1 cellular context compared by ENCODE assay signal in genomic region chr16:67430504-67431076, GRCh38.
A peak's percentile ranks its signal among the peaks of the same experiment; 100 is the strongest.
TF ChIP-seq lines count a peak whose summit lies in the region.

No MANE protein-coding gene starts in this region.

TF ChIP-seq in HepG2, 621 proteins besides CTCF, POLR2A, EP300 and RAD21 (continued from another document and continues in another):
- TF ChIP-seq BATF2 (CRISPR knock-in tag; IDR thresholded peaks at IDR 0.05) (0 out of 2 replicates have a peak, but pooled peaks have one; percentile 33), TGIF2 (CRISPR knock-in tag; IDR thresholded peaks at IDR 0.05) (no peak; the same call in none of the 2 replicates), PBX2 (CRISPR knock-in tag; IDR thresholded peaks at IDR 0.05) (no peak), ZNF891 (CRISPR knock-in tag; IDR thresholded peaks at IDR 0.05) (peak; percentile 95), MAX (IDR thresholded peaks at IDR 0.05) (peak; percentile 96), ZNF761 (CRISPR knock-in tag; conservative IDR thresholded peaks at IDR 0.05) (peak; percentile 91), ZHX1 (CRISPR knock-in tag; IDR thresholded peaks at IDR 0.05; ENCODE audit: low read depth) (peak; percentile 86; the same call in 1 of the 2 replicates), ZNF431 (CRISPR knock-in tag; IDR thresholded peaks at IDR 0.05; ENCODE audit: borderline replicate concordance, low read depth) (no peak; the same call in 1 of the 2 replicates), PBX3 (CRISPR knock-in tag; IDR thresholded peaks at IDR 0.05; ENCODE audit: borderline replicate concordance) (0 out of 2 replicates have a peak, but pooled peaks have one; percentile 67), DNMT1 (CRISPR knock-in tag; IDR thresholded peaks at IDR 0.05) (peak; percentile 90; the same call in 1 of the 2 replicates), KLF12 (CRISPR knock-in tag; IDR thresholded peaks at IDR 0.05; ENCODE audit: borderline replicate concordance) (peak; percentile 80; the same call in 1 of the 2 replicates), ARNTL (CRISPR knock-in tag; IDR thresholded peaks at IDR 0.05) (no peak; the same call in none of the 2 replicates), ZMAT3 (CRISPR knock-in tag; conservative IDR thresholded peaks at IDR 0.05) (peak; percentile 96), ZNF747 (CRISPR knock-in tag; IDR thresholded peaks at IDR 0.05; ENCODE audit: borderline replicate concordance) (no peak; the same call in none of the 2 replicates), MIER3 (CRISPR knock-in tag; IDR thresholded peaks at IDR 0.05; ENCODE audit: borderline replicate concordance) (no peak), ZFP36L2 (CRISPR knock-in tag; IDR thresholded peaks at IDR 0.05) (no peak), HDAC6 (IDR thresholded peaks at IDR 0.05; ENCODE audit: low read depth, low read length) (no peak), MBD4 (IDR thresholded peaks at IDR 0.05; ENCODE audit: borderline replicate concordance, low read length) (no peak), KDM5B (CRISPR knock-in tag; IDR thresholded peaks at IDR 0.05; ENCODE audit: borderline replicate concordance) (peak; percentile 97), ZNF446 (CRISPR knock-in tag; IDR thresholded peaks at IDR 0.05) (peak; percentile 96), ZNF207 (IDR thresholded peaks at IDR 0.05; ENCODE audit: borderline replicate concordance) (no peak), ZFP90 (CRISPR knock-in tag; IDR thresholded peaks at IDR 0.05; ENCODE audit: borderline replicate concordance) (no peak; the same call in 1 of the 2 replicates), GPN1 (CRISPR knock-in tag; IDR thresholded peaks at IDR 0.05; ENCODE audit: borderline replicate concordance) (no peak; the same call in none of the 2 replicates), SMAD9 (CRISPR knock-in tag; IDR thresholded peaks at IDR 0.05) (0 out of 2 replicates have a peak, but pooled peaks have one; percentile 31), ZNF570 (CRISPR knock-in tag; IDR thresholded peaks at IDR 0.05; ENCODE audit: borderline replicate concordance) (no peak), MEF2D (CRISPR knock-in tag; IDR thresholded peaks at IDR 0.05) (no peak), ZNF7 (CRISPR knock-in tag; IDR thresholded peaks at IDR 0.05) (no peak), ZNF746 (CRISPR knock-in tag; IDR thresholded peaks at IDR 0.05) (no peak), HDAC2 (CRISPR knock-in tag; IDR thresholded peaks at IDR 0.05) (peak; percentile 31; the same call in 1 of the 2 replicates), CAMTA2 (CRISPR knock-in tag; IDR thresholded peaks at IDR 0.05; ENCODE audit: borderline replicate concordance) (peak; percentile 74; the same call in 1 of the 2 replicates), FIP1L1 (IDR thresholded peaks at IDR 0.05; ENCODE audit: borderline replicate concordance, insufficient read depth, low read depth, low read length) (no peak), MYPOP (CRISPR knock-in tag; IDR thresholded peaks at IDR 0.05) (peak; percentile 89), CC2D1A (CRISPR knock-in tag; IDR thresholded peaks at IDR 0.05) (no peak), ZNF749 (CRISPR knock-in tag; IDR thresholded peaks at IDR 0.05; ENCODE audit: borderline replicate concordance) (no peak), ZNF468 (CRISPR knock-in tag; IDR thresholded peaks at IDR 0.05) (peak; percentile 85; the same call in 1 of the 2 replicates)
- TF ChIP-seq, protein P1, sequence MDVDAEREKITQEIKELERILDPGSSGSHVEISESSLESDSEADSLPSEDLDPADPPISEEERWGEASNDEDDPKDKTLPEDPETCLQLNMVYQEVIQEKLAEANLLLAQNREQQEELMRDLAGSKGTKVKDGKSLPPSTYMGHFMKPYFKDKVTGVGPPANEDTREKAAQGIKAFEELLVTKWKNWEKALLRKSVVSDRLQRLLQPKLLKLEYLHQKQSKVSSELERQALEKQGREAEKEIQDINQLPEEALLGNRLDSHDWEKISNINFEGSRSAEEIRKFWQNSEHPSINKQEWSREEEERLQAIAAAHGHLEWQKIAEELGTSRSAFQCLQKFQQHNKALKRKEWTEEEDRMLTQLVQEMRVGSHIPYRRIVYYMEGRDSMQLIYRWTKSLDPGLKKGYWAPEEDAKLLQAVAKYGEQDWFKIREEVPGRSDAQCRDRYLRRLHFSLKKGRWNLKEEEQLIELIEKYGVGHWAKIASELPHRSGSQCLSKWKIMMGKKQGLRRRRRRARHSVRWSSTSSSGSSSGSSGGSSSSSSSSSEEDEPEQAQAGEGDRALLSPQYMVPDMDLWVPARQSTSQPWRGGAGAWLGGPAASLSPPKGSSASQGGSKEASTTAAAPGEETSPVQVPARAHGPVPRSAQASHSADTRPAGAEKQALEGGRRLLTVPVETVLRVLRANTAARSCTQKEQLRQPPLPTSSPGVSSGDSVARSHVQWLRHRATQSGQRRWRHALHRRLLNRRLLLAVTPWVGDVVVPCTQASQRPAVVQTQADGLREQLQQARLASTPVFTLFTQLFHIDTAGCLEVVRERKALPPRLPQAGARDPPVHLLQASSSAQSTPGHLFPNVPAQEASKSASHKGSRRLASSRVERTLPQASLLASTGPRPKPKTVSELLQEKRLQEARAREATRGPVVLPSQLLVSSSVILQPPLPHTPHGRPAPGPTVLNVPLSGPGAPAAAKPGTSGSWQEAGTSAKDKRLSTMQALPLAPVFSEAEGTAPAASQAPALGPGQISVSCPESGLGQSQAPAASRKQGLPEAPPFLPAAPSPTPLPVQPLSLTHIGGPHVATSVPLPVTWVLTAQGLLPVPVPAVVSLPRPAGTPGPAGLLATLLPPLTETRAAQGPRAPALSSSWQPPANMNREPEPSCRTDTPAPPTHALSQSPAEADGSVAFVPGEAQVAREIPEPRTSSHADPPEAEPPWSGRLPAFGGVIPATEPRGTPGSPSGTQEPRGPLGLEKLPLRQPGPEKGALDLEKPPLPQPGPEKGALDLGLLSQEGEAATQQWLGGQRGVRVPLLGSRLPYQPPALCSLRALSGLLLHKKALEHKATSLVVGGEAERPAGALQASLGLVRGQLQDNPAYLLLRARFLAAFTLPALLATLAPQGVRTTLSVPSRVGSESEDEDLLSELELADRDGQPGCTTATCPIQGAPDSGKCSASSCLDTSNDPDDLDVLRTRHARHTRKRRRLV (CRISPR knock-in tag; IDR thresholded peaks at IDR 0.05) = no peak
- TF ChIP-seq, protein P2, sequence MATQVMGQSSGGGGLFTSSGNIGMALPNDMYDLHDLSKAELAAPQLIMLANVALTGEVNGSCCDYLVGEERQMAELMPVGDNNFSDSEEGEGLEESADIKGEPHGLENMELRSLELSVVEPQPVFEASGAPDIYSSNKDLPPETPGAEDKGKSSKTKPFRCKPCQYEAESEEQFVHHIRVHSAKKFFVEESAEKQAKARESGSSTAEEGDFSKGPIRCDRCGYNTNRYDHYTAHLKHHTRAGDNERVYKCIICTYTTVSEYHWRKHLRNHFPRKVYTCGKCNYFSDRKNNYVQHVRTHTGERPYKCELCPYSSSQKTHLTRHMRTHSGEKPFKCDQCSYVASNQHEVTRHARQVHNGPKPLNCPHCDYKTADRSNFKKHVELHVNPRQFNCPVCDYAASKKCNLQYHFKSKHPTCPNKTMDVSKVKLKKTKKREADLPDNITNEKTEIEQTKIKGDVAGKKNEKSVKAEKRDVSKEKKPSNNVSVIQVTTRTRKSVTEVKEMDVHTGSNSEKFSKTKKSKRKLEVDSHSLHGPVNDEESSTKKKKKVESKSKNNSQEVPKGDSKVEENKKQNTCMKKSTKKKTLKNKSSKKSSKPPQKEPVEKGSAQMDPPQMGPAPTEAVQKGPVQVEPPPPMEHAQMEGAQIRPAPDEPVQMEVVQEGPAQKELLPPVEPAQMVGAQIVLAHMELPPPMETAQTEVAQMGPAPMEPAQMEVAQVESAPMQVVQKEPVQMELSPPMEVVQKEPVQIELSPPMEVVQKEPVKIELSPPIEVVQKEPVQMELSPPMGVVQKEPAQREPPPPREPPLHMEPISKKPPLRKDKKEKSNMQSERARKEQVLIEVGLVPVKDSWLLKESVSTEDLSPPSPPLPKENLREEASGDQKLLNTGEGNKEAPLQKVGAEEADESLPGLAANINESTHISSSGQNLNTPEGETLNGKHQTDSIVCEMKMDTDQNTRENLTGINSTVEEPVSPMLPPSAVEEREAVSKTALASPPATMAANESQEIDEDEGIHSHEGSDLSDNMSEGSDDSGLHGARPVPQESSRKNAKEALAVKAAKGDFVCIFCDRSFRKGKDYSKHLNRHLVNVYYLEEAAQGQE (IDR thresholded peaks at IDR 0.05; ENCODE audit: borderline replicate concordance in 1 of 2, low read depth in 1 of 2, low read length in 2 of 2) = no peak
- TF ChIP-seq, protein P3, sequence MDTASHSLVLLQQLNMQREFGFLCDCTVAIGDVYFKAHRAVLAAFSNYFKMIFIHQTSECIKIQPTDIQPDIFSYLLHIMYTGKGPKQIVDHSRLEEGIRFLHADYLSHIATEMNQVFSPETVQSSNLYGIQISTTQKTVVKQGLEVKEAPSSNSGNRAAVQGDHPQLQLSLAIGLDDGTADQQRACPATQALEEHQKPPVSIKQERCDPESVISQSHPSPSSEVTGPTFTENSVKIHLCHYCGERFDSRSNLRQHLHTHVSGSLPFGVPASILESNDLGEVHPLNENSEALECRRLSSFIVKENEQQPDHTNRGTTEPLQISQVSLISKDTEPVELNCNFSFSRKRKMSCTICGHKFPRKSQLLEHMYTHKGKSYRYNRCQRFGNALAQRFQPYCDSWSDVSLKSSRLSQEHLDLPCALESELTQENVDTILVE (CRISPR knock-in tag; IDR thresholded peaks at IDR 0.05) = peak; percentile 35; the same call in 1 of the 2 replicates
- TF ChIP-seq, protein P4, sequence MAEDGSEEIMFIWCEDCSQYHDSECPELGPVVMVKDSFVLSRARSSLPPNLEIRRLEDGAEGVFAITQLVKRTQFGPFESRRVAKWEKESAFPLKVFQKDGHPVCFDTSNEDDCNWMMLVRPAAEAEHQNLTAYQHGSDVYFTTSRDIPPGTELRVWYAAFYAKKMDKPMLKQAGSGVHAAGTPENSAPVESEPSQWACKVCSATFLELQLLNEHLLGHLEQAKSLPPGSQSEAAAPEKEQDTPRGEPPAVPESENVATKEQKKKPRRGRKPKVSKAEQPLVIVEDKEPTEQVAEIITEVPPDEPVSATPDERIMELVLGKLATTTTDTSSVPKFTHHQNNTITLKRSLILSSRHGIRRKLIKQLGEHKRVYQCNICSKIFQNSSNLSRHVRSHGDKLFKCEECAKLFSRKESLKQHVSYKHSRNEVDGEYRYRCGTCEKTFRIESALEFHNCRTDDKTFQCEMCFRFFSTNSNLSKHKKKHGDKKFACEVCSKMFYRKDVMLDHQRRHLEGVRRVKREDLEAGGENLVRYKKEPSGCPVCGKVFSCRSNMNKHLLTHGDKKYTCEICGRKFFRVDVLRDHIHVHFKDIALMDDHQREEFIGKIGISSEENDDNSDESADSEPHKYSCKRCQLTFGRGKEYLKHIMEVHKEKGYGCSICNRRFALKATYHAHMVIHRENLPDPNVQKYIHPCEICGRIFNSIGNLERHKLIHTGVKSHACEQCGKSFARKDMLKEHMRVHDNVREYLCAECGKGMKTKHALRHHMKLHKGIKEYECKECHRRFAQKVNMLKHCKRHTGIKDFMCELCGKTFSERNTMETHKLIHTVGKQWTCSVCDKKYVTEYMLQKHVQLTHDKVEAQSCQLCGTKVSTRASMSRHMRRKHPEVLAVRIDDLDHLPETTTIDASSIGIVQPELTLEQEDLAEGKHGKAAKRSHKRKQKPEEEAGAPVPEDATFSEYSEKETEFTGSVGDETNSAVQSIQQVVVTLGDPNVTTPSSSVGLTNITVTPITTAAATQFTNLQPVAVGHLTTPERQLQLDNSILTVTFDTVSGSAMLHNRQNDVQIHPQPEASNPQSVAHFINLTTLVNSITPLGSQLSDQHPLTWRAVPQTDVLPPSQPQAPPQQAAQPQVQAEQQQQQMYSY (CRISPR knock-in tag; IDR thresholded peaks at IDR 0.05) = no peak
